Comparison of ENCODE assay signal across 8 cellular contexts in genomic region chr6:42142118-42142835, GRCh38. TPM values are rescaled to one million over a fixed set of nuclear protein-coding genes. Genes with fewer than 3 reads are reported as not detected.
DNase-seq lines count a peak whose midpoint lies in the region; ATAC-seq and TF ChIP-seq lines count a peak whose summit lies in the region.

C6orf132 (minus strand) TSS chr6:42142620; CDS start chr6:42142444, 176 bp downstream.

- no TSS peak for BruUV-seq in MCF 10A (replicated peaks; lab: Mats Ljungman, UMichigan)

- H3K9me3 ChIP-seq in thoracic aorta: no peaks in the 10 kb centered on the region

- peaks cover 0 to 10% of the 10 kb centered on the region in 2 donors for H3K4me1 ChIP-seq in thoracic aorta (ENCODE audit: control insufficient read depth in 1 of 2, low read depth in 2 of 2)

- TF ChIP-seq CTCF in AG10803 (conservative IDR thresholded peaks at IDR 0.05; ENCODE audit: low read length) (no peak), MCF 10A (IDR thresholded peaks at IDR 0.05; ENCODE audit: unreplicated experiment) (no peak), thoracic aorta (IDR thresholded peaks at IDR 0.05) (no peak)

- H3K27me3 ChIP-seq in thoracic aorta (replicated peaks; ENCODE audit: insufficient read depth): peaks cover 5% of the 10 kb centered on the region

- ATAC-seq in thoracic aorta (ENCODE audit: insufficient number of reproducible peaks, low FRiP score, low read depth) (no peak), HG03108 (IDR thresholded peaks at IDR 0.05; ENCODE audit: unreplicated experiment) (no peak)

- H3K9me3 Mint-ChIP-seq in MCF 10A (ENCODE audit: unreplicated experiment): no peaks in the 10 kb centered on the region

- peak; percentile 87 for TF ChIP-seq EP300 in Ishikawa (IDR thresholded peaks at IDR 0.05; ENCODE audit: borderline replicate concordance)

- H3K27me3 Mint-ChIP-seq in MCF 10A (ENCODE audit: insufficient read depth, unreplicated experiment): no peaks in the 10 kb centered on the region

- H3K27ac Mint-ChIP-seq in MCF 10A (ENCODE audit: low read depth, unreplicated experiment): peak within 1 kb of the TSS; percentile 55

- CTCF ChIA-PET in MCF 10A (lab: Yijun Ruan, JAX): interaction anchor here (0.5 to 1.5 kb wide), 9 partner anchors 11 to 1605 kb away, joined by 3 to 5 read pairs (median 3); no protein-coding TSS in a partner anchor

- peaks cover 2% of the 10 kb centered on the region for H3K36me3 Mint-ChIP-seq in MCF 10A (ENCODE audit: insufficient read depth, unreplicated experiment)

- intact Hi-C loops in MCF 10A (cut with micrococcal nuclease): no loop called here

- POLR2A ChIA-PET in MCF 10A (lab: Yijun Ruan, JAX): interaction anchor here (0.6 to 5.8 kb wide), 23 partner anchors 16 to 567 kb away, joined by 3 to 60 read pairs (median 4); partner anchors contain the start of genes BYSL, MED20, TAF8 and UBR2

- H3K4me3 Mint-ChIP-seq in MCF 10A (ENCODE audit: unreplicated experiment): peak within 1 kb of the TSS; percentile 66

- H3K4me3 ChIP-seq in AG10803 (ENCODE audit: low read length): peak within 1 kb of the TSS; percentile 77
- peak within 1 kb of the TSS; percentile 70 for H3K4me3 ChIP-seq in thoracic aorta

- no peak within 1 kb of the TSS for H3K27ac ChIP-seq in thoracic aorta

- TF ChIP-seq RAD21 in Ishikawa (IDR thresholded peaks at IDR 0.05; ENCODE audit: low read depth): peak; percentile 16; the same call in 1 of the 2 replicates

- no peaks in the 10 kb centered on the region for H3K36me3 ChIP-seq in thoracic aorta

- DNase-seq in AG10803 (ENCODE audit: low read depth): peak; percentile 44
- peak; percentile 63 for DNase-seq in MCF 10A (ENCODE audit: unreplicated experiment)
- peak; percentile 60 for DNase-seq in kidney glomerular epithelial cell (lab: John Stamatoyannopoulos, UW)
- no peak for DNase-seq in thoracic aorta (ENCODE audit: low spot score)
- DNase-seq in amniotic stem cell (lab: John Stamatoyannopoulos, UW): no peak
- no peak for DNase-seq in NCI-H446 treated with DMSO at 0.1 percent for 48 hours (lab: John Stamatoyannopoulos, UW)

- H3K4me1 Mint-ChIP-seq in MCF 10A (ENCODE audit: insufficient read depth, unreplicated experiment): peaks cover 22% of the 10 kb centered on the region

TF ChIP-seq in Ishikawa, 13 proteins besides CTCF, POLR2A, EP300 and RAD21:
- TF ChIP-seq FOXM1 (IDR thresholded peaks at IDR 0.05; ENCODE audit: borderline replicate concordance, low read depth) (peak; percentile 43; the same call in 1 of the 2 replicates), ZBTB7A (IDR thresholded peaks at IDR 0.05; ENCODE audit: low read depth) (peak; percentile 97), TAF1 (IDR thresholded peaks at IDR 0.05; ENCODE audit: low read depth) (peak; percentile 85), YY1 (IDR thresholded peaks at IDR 0.05; ENCODE audit: low read depth) (peak; percentile 46; the same call in 1 of the 2 replicates), TCF12 (IDR thresholded peaks at IDR 0.05; ENCODE audit: low read depth) (no peak; the same call in none of the 2 replicates), EGR1 (IDR thresholded peaks at IDR 0.05) (peak; percentile 87), TEAD4 (IDR thresholded peaks at IDR 0.05) (peak; percentile 94), NFIC (IDR thresholded peaks at IDR 0.05) (peak; percentile 84), REST (IDR thresholded peaks at IDR 0.05; ENCODE audit: low read depth) (no peak), CEBPB (IDR thresholded peaks at IDR 0.05) (no peak), CREB1 (IDR thresholded peaks at IDR 0.05; ENCODE audit: low read depth) (no peak)
- TF ChIP-seq, protein P1, sequence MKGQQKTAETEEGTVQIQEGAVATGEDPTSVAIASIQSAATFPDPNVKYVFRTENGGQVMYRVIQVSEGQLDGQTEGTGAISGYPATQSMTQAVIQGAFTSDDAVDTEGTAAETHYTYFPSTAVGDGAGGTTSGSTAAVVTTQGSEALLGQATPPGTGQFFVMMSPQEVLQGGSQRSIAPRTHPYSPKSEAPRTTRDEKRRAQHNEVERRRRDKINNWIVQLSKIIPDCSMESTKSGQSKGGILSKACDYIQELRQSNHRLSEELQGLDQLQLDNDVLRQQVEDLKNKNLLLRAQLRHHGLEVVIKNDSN (IDR thresholded peaks at IDR 0.05): peak; percentile 29; the same call in 1 of the 2 replicates
- TF ChIP-seq, protein P2, sequence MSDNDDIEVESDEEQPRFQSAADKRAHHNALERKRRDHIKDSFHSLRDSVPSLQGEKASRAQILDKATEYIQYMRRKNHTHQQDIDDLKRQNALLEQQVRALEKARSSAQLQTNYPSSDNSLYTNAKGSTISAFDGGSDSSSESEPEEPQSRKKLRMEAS (IDR thresholded peaks at IDR 0.05): peak; percentile 59; the same call in 1 of the 2 replicates

RNA-seq across cellular contexts. Expression of gene C6orf132, which starts in this region (rescaled TPM):
- total RNA-seq in MCF 10A (2022) (19.5 and 31.9 TPM in 2 replicates), thoracic aorta (1 to 10 TPM in 1 of 2 donors, under 1 TPM in 1; 0.54 to 2.4 TPM)

Comparison
In these comparisons a context has a peak if more than half of its experiments do, and no peak if none do; other contexts are left out.
1. DNase-seq: peak in AG10803 (single experiment), MCF 10A (single experiment) and kidney glomerular epithelial cell (single experiment); none in thoracic aorta (single experiment), amniotic stem cell (single experiment) and NCI-H446 treated with DMSO at 0.1 percent for 48 hours (single experiment).